Comparison of ENCODE assay signal across 8 cellular contexts in the genomic region with DNA sequence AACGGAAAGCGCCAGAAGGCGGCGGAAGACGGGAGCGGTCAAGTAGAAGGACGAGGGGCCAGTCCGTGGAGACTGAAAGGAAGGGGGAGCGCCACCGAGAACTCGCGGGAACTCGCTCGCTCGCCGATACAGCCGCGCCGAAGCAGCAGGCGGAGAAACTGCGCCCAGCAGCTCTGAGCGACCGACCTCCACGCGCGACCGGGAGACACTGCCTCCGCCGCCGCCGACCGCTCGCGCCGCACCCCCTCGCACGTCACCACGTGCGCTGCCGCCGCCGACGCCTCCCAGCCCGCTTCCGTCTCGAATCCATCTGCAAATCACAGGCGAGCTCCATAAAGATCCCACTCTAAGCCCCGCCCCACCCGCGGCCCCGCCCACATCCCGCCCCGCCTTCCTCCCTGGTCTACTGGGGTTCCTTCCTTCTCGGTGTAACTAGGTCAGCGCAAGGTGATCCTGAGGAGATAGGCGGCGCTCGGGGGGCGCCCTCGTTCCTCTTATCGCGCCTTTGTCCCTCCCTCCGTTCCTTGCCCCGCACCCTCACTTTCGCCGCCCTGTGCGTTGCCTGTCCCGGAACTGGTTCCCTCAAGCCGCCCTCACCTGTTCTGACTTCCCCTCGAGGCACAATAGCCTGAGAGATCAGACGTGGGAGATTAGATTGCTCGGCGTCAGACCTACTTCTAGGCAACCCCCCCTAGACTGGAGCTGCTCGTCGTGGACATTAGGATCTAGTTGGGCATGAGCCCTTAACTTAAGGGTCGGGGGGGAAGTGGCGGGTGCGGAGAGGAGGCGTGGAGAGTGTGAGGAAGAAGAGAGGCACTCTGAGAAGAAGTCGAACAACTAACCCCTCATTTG.
DNase-seq lines count a peak whose midpoint lies in the region; ATAC-seq and TF ChIP-seq lines count a peak whose summit lies in the region.

A gene (minus strand): TSS at position 210 of the 852 bp plus-strand sequence. CDS start 7,750 bp downstream, outside the sequence.

- no peak; the same call in none of the 2 replicates for TF ChIP-seq CTCF in AG09319 (IDR thresholded peaks at IDR 0.05; ENCODE audit: low read depth, low read length)

- ATAC-seq in GM19023 (IDR thresholded peaks at IDR 0.05; ENCODE audit: unreplicated experiment): peak; percentile 75
- ATAC-seq in HG03280 (IDR thresholded peaks at IDR 0.05; ENCODE audit: unreplicated experiment): peak; percentile 71

- DNase-seq in AG09319 (ENCODE audit: extremely low read depth, low read depth) (peak; percentile 76), NCI-H345 (lab: John Stamatoyannopoulos, UW) (peak; percentile 95), iris pigment epithelial cell (ENCODE audit: low read depth) (peak; percentile 94)
- DNase-seq in activated CD4-positive, CD25-positive, alpha-beta regulatory T cell (lab: John Stamatoyannopoulos, UW): peak; percentile 96 to 98 (median 96)
- DNase-seq in central memory CD4-positive, alpha-beta T cell: peak; percentile 96
- DNase-seq in stimulated activated CD4-positive, alpha-beta T cell treated with anti-CD3 and anti-CD28 coated beads, Interleukin-12 subunit alpha, Interleukin-12 subunit beta, amount 100 ng/mL, for 4 hours: peak; percentile 94

Comparison
In these comparisons a context has a peak if more than half of its experiments do, and no peak if none do; other contexts are left out.
1. Peak in every context shown above with its lines: DNase-seq and ATAC-seq.